12 cellular contexts compared by ENCODE assay signal in the genomic region with DNA sequence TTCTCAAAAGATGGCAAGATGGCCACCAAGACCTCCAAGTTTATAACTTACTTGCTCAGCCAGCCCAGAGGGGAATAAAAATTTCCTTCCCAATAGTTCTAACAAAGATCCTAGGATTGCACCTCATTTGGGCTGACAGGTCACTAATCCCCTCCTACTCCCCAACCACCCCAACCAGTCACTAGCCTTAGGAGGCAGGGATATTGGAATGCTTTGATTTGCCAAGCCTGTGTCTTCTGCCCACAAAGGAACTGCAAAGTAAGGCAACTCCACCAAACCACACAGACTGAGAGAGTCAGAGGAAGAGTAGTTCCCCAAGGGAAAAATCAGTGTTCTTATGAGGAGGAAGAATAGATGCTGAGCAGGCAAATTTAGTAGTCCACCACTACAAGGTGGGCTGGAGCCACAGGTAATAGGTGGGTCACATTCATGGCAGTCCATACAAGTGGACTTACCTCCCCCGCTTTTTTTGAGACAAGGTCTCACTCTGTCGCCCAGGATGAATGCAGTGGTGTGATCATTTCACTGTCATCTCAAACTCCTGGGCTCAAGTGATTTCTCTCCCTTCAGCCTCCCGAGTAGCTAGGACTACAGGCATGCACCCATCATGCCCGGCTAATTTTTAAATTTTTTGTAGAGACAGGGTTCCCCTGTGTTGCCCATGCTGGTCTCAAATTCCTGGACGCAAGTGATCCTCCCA. TPM values are rescaled to one million over a fixed set of nuclear protein-coding genes. Genes with fewer than 3 reads are reported as not detected.
DNase-seq lines count a peak whose midpoint lies in the region; TF ChIP-seq lines count a peak whose summit lies in the region.
"Had no signal": no experiment of that assay in that cellular context is flagged by ENCODE, and none has a peak within 500 bp of the region (broad histone marks: within the 10 kb centered on the region; RNA-seq: fewer than 3 reads in every experiment).

No MANE protein-coding gene starts in this region.

- DNase-seq in CD1c-positive myeloid dendritic cell (ENCODE audit: extremely low spot score) (peak; percentile 16), M059J (ENCODE audit: low read depth) (peak; percentile 71), endodermal cell (peak; percentile 67), foreskin melanocyte (no peak), immature natural killer cell (no peak)
- no peak for DNase-seq in T-helper 2 cell treated with Interferon-gamma antibody and Interleukin-4, amounts not matched to agents 5 μg/mL and 100 μg/mL, for 36 hours (ENCODE audit: low spot score)
- no peak for DNase-seq in activated T-cell treated with anti-CD3 and anti-CD28 coated beads, Interleukin-2, amount 50 U/mL, for 1 hour
- DNase-seq: activated CD8-positive, alpha-beta T cell treated with anti-CD3 and anti-CD28 coated beads for 36 hours; effector memory CD4-positive, alpha-beta T cell; NCI-H2081 had no signal

- peak overlapping the region; percentile 16 for H3K27ac Mint-ChIP-seq in endodermal cell
- peak overlapping the region; percentile 47 to 69 (median 54) for H3K27ac Mint-ChIP-seq in nephron
- H3K27ac Mint-ChIP-seq in immature natural killer cell: peak overlapping the region in 1 of 6 donors; percentile 4
- H3K27ac Mint-ChIP-seq in T-helper 2 cell treated with Interferon-gamma antibody and Interleukin-4, amounts not matched to agents 5 μg/mL and 100 μg/mL, for 36 hours: no peak overlapping the region
- H3K27ac Mint-ChIP-seq: activated CD8-positive, alpha-beta T cell treated with anti-CD3 and anti-CD28 coated beads for 36 hours had no signal

- H3K4me1 Mint-ChIP-seq in endodermal cell: peaks cover 20% of the 10 kb centered on the region
- peaks cover 18% of the 10 kb centered on the region for H3K4me1 Mint-ChIP-seq in nephron
- H3K4me1 Mint-ChIP-seq in immature natural killer cell: peaks cover 31 to 34% of the 10 kb centered on the region in 2 donors
- peaks cover 27% of the 10 kb centered on the region for H3K4me1 Mint-ChIP-seq in T-helper 2 cell treated with Interferon-gamma antibody and Interleukin-4, amounts not matched to agents 5 μg/mL and 100 μg/mL, for 36 hours (ENCODE audit: low read depth)

- H3K4me3 ChIP-seq in endodermal cell (ENCODE audit: low read length): no peak overlapping the region

- WGBS in endodermal cell (ENCODE audit: insufficient coverage in 1 of 2, insufficient read length in 1 of 2), 2 experiments: 91% methylated on average over 5 of the region's 5 CpGs

- H3K9me3 ChIP-seq in endodermal cell (ENCODE audit: control insufficient read depth, low read length): no peaks in the 10 kb centered on the region

- H3K27me3 ChIP-seq in endodermal cell (ENCODE audit: control insufficient read depth, insufficient read depth, low read length, poor library complexity, severe bottlenecking): no peaks in the 10 kb centered on the region

- no peak overlapping the region for H3K27ac ChIP-seq in endodermal cell (ENCODE audit: low read depth, low read length)

- H3K4me3 Mint-ChIP-seq in endodermal cell (no peak overlapping the region), nephron (peak overlapping the region in 2 of 3 experiments; percentile 24 to 31), immature natural killer cell (no peak overlapping the region)
- no peak overlapping the region for H3K4me3 Mint-ChIP-seq in T-helper 2 cell treated with Interferon-gamma antibody and Interleukin-4, amounts not matched to agents 5 μg/mL and 100 μg/mL, for 36 hours
- H3K4me3 Mint-ChIP-seq: activated CD8-positive, alpha-beta T cell treated with anti-CD3 and anti-CD28 coated beads for 36 hours had no signal

- peaks cover 3% of the 10 kb centered on the region for H3K4me1 ChIP-seq in endodermal cell (ENCODE audit: control insufficient read depth, insufficient read depth, low read length)

- no peak overlapping the region for H3K9ac ChIP-seq in endodermal cell (ENCODE audit: extremely low read depth, low read length, poor library complexity, severe bottlenecking)

- peaks cover 7% of the 10 kb centered on the region for H3K36me3 Mint-ChIP-seq in endodermal cell (ENCODE audit: low read depth)
- H3K36me3 Mint-ChIP-seq in nephron (ENCODE audit: low read depth): peaks cover 1% of the 10 kb centered on the region
- H3K36me3 Mint-ChIP-seq in immature natural killer cell: no peaks in the 10 kb centered on the region
- peaks cover under 1% of the 10 kb centered on the region for H3K36me3 Mint-ChIP-seq in T-helper 2 cell treated with Interferon-gamma antibody and Interleukin-4, amounts not matched to agents 5 μg/mL and 100 μg/mL, for 36 hours (ENCODE audit: low read depth)

- H3K9me3 Mint-ChIP-seq in endodermal cell (no peaks in the 10 kb centered on the region), nephron (no peaks in the 10 kb centered on the region), immature natural killer cell (no peaks in the 10 kb centered on the region)
- no peaks in the 10 kb centered on the region for H3K9me3 Mint-ChIP-seq in T-helper 2 cell treated with Interferon-gamma antibody and Interleukin-4, amounts not matched to agents 5 μg/mL and 100 μg/mL, for 36 hours
- H3K9me3 Mint-ChIP-seq: activated CD8-positive, alpha-beta T cell treated with anti-CD3 and anti-CD28 coated beads for 36 hours; activated naive CD4-positive, alpha-beta T cell treated with anti-CD3 and anti-CD28 coated beads, Interleukin-2, amount 50 U/mL, for 72 hours had no signal

- TF ChIP-seq CTCF in endodermal cell (conservative IDR thresholded peaks at IDR 0.05): no peak
- no peak for TF ChIP-seq CTCF in nephron (IDR thresholded peaks at IDR 0.05; ENCODE audit: unreplicated experiment in 3 of 3)

- H3K27me3 Mint-ChIP-seq in endodermal cell (ENCODE audit: insufficient read depth): no peaks in the 10 kb centered on the region
- H3K27me3 Mint-ChIP-seq in nephron (ENCODE audit: low read depth): no peaks in the 10 kb centered on the region
- peaks cover 3 to 22% (median 4%) of the 10 kb centered on the region in 3 donors for H3K27me3 Mint-ChIP-seq in immature natural killer cell (ENCODE audit: low read depth in 3 of 3)
- peaks cover 2% of the 10 kb centered on the region for H3K27me3 Mint-ChIP-seq in T-helper 2 cell treated with Interferon-gamma antibody and Interleukin-4, amounts not matched to agents 5 μg/mL and 100 μg/mL, for 36 hours (ENCODE audit: low read depth)
- H3K27me3 Mint-ChIP-seq: activated CD8-positive, alpha-beta T cell treated with anti-CD3 and anti-CD28 coated beads for 36 hours had no signal

- peaks cover 9% of the 10 kb centered on the region for H3K36me3 ChIP-seq in endodermal cell (ENCODE audit: control insufficient read depth, insufficient read depth, low read length)

RNA-seq across cellular contexts. Expression of gene TMEM39B, which starts 3.7 kb away (rescaled TPM):
- 13.9 and 16.1 TPM in 2 replicates for total RNA-seq in M059J (2014; rRNA removed; shearing (Covaris generic))
- total RNA-seq in endodermal cell: 10 to 100 TPM; 11.0 to 20.3 TPM
- 26.6 TPM for polyA plus RNA-seq in endodermal cell (2013, experiment 1 of 2)
- polyA plus RNA-seq in endodermal cell (2013, experiment 2 of 2): 25.9 TPM
- 1 to 10 TPM in 2 of 3 donors, under 1 TPM in 1; 0.94 to 2.3 (median 2.0) TPM for polyA plus RNA-seq in immature natural killer cell

RNA-seq across cellular contexts. Expression of gene KPNA6, which starts 38.8 kb away (rescaled TPM):
- total RNA-seq in M059J (2014; rRNA removed; shearing (Covaris generic)): 49.8 and 73.0 TPM in 2 replicates
- 100 to 1,000 TPM in 1 of 2 donors, 10 to 100 TPM in 1; 95.4 to 119 TPM for total RNA-seq in endodermal cell
- 31.9 TPM for polyA plus RNA-seq in endodermal cell (2013, experiment 1 of 2)
- polyA plus RNA-seq in endodermal cell (2013, experiment 2 of 2): 33.0 TPM
- polyA plus RNA-seq in immature natural killer cell: 10 to 100 TPM; 20.7 to 36.8 (median 21.2) TPM

RNA-seq across cellular contexts. Expression of gene KHDRBS1, which starts 55.4 kb away (rescaled TPM):
- total RNA-seq in M059J (2014; rRNA removed; shearing (Covaris generic)): 59.2 and 102 TPM in 2 replicates
- total RNA-seq in endodermal cell: 100 to 1,000 TPM; 201 to 235 TPM
- polyA plus RNA-seq in endodermal cell (2013, experiment 1 of 2): 307 TPM
- polyA plus RNA-seq in endodermal cell (2013, experiment 2 of 2): 280 TPM
- polyA plus RNA-seq in immature natural killer cell: 100 to 1,000 TPM in 1 of 3 donors, 10 to 100 TPM in 2; 74.0 to 121 (median 86.1) TPM

Comparison
In these comparisons a context has a peak if more than half of its experiments do, and no peak if none do; other contexts are left out.
1. DNase-seq: peak in CD1c-positive myeloid dendritic cell (single experiment), M059J (single experiment) and endodermal cell (single experiment); none in foreskin melanocyte (single experiment), immature natural killer cell (0 of 3), T-helper 2 cell treated with Interferon-gamma antibody and Interleukin-4, amounts not matched to agents 5 μg/mL and 100 μg/mL, for 36 hours (single experiment) and activated T-cell treated with anti-CD3 and anti-CD28 coated beads, Interleukin-2, amount 50 U/mL, for 1 hour (single experiment).
2. H3K4me3 Mint-ChIP-seq: peak in nephron (2 of 3); none in endodermal cell (single experiment), immature natural killer cell (0 of 5) and T-helper 2 cell treated with Interferon-gamma antibody and Interleukin-4, amounts not matched to agents 5 μg/mL and 100 μg/mL, for 36 hours (single experiment).